Comparison of ENCODE assay signal across 14 cellular contexts in the genomic region with DNA sequence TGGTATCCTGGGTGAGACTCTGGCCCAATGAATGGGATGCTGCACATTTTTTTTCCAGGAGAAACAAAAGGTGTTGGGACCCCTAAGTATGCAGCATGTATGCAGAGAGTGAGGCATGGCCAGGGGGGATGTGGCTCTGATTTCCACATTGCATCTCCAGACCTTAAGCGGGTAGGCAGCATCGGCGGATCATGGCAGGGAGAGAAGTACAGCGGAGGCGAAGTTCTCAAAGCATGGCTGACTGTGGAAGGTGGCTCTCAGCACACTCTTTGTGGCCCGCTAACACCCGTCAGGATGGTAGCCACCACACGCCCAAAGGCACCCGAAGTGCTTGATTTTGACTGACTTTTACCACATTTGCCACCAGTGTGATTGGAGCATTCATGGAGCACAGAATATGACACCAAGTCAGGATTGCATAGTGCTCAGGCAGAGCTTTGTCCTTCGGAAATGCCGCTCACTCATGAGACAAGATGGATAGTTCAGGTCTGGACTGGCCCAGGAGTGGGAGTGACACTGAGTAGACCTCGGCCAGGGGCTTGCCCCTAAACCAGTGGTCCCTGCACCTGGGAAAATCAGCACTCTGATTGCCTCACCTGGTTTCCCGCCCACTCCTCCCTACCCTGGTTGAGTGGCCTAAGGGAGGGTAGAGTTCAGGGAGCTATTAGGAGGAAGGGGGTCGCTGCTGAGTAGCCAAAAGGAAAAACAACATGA. TPM values are rescaled to one million over a fixed set of nuclear protein-coding genes. Genes with fewer than 3 reads are reported as not detected.
A peak's percentile ranks its signal among the peaks of the same experiment; 100 is the strongest.
DNase-seq lines count a peak whose midpoint lies in the region; ATAC-seq and TF ChIP-seq lines count a peak whose summit lies in the region.
"Had no signal": no experiment of that assay in that cellular context is flagged by ENCODE, and none has a peak within 500 bp of the region (broad histone marks: within the 10 kb centered on the region; RNA-seq: fewer than 3 reads in every experiment).

No MANE protein-coding gene starts in this region.

- H3K4me3 ChIP-seq in CD4-positive, CD25-positive, alpha-beta regulatory T cell (ENCODE audit: low read depth, low read length), result peak overlapping the region; percentile 16
- no peak overlapping the region for H3K4me3 ChIP-seq in H7 (ENCODE audit: insufficient read depth, low read depth, low read length)
- H3K4me3 ChIP-seq: MG63, neural progenitor cell, right lobe of liver, SK-N-MC had no signal

- no peaks in the 10 kb centered on the region for H3K27me3 Mint-ChIP-seq in CD4-positive, CD25-positive, alpha-beta regulatory T cell
- H3K27me3 Mint-ChIP-seq in natural killer cell (ENCODE audit: low read depth in 2 of 2), result no peaks in the 10 kb centered on the region

- H3K36me3 Mint-ChIP-seq in CD4-positive, CD25-positive, alpha-beta regulatory T cell, result peaks cover 25% of the 10 kb centered on the region
- peaks cover 0 to 5% of the 10 kb centered on the region in 2 donors for H3K36me3 Mint-ChIP-seq in activated naive CD4-positive, alpha-beta T cell treated with anti-CD3 and anti-CD28 coated beads, Interleukin-2, amount 50 U/mL, for 72 hours
- H3K36me3 Mint-ChIP-seq in natural killer cell, result no peaks in the 10 kb centered on the region

- DNase-seq in CD4-positive, CD25-positive, alpha-beta regulatory T cell, result no peak
- DNase-seq in H7, result peak; percentile 17
- no peak for DNase-seq in activated naive CD4-positive, alpha-beta T cell treated with anti-CD3 and anti-CD28 coated beads, Interleukin-2, amount 50 U/mL, for 72 hours (ENCODE audit: low spot score in 2 of 2)
- no peak for DNase-seq in natural killer cell
- no peak for DNase-seq in sciatic nerve (ENCODE audit: low spot score)
- no peak for DNase-seq in OCI-M1 (lab: John Stamatoyannopoulos, UW)
- no peak for DNase-seq in cardiac septum (ENCODE audit: low spot score)
- DNase-seq: activated CD4-positive, CD25-positive, alpha-beta regulatory T cell treated with anti-CD3 and anti-CD28 coated beads, Interleukin-2, amount 50 U/mL, for 72 hours; hippocampal formation; MG63 had no signal

- peak overlapping the region; percentile 88 for H3K27ac ChIP-seq in CD4-positive, CD25-positive, alpha-beta regulatory T cell (ENCODE audit: insufficient read depth, low read length, poor library complexity, severe bottlenecking)
- H3K27ac ChIP-seq: neural progenitor cell, right lobe of liver, SK-N-MC had no signal

- ATAC-seq in CD4-positive, CD25-positive, alpha-beta regulatory T cell (ENCODE audit: low read depth in 2 of 2), result no peak
- ATAC-seq in activated naive CD4-positive, alpha-beta T cell treated with anti-CD3 and anti-CD28 coated beads, Interleukin-2, amount 50 U/mL, for 72 hours, result no peak
- no peak for ATAC-seq in natural killer cell
- no peak for ATAC-seq in sciatic nerve
- ATAC-seq in HG03565 (IDR thresholded peaks at IDR 0.05; ENCODE audit: unreplicated experiment), result no peak

- H3K4me1 ChIP-seq in CD4-positive, CD25-positive, alpha-beta regulatory T cell (ENCODE audit: control insufficient read depth, insufficient read depth, low read length, poor library complexity, severe bottlenecking), result peaks cover 99% of the 10 kb centered on the region

- H3K27ac Mint-ChIP-seq in CD4-positive, CD25-positive, alpha-beta regulatory T cell, result peak overlapping the region; percentile 91 to 95 (median 95)
- peak overlapping the region; percentile 78 to 81 for H3K27ac Mint-ChIP-seq in activated naive CD4-positive, alpha-beta T cell treated with anti-CD3 and anti-CD28 coated beads, Interleukin-2, amount 50 U/mL, for 72 hours
- H3K27ac Mint-ChIP-seq in natural killer cell, result peak overlapping the region; percentile 98 to 99

- no peaks in the 10 kb centered on the region for H3K9me3 ChIP-seq in CD4-positive, CD25-positive, alpha-beta regulatory T cell (ENCODE audit: control insufficient read depth in 2 of 2, low read length in 2 of 2)
- H3K9me3 ChIP-seq: MG63, right lobe of liver had no signal

- peaks cover 20 to 93% (median 76%) of the 10 kb centered on the region in 4 donors for H3K4me1 Mint-ChIP-seq in CD4-positive, CD25-positive, alpha-beta regulatory T cell
- peaks cover 84 to 87% of the 10 kb centered on the region in 2 donors for H3K4me1 Mint-ChIP-seq in natural killer cell

- H3K4me3 Mint-ChIP-seq in CD4-positive, CD25-positive, alpha-beta regulatory T cell, result peak overlapping the region; percentile 45 to 75 (median 66)
- peak overlapping the region; percentile 78 for H3K4me3 Mint-ChIP-seq in natural killer cell
- H3K4me3 Mint-ChIP-seq: neural progenitor cell had no signal

- TF ChIP-seq CTCF in natural killer cell (IDR thresholded peaks at IDR 0.05), result no peak

- H3K9me3 Mint-ChIP-seq in CD4-positive, CD25-positive, alpha-beta regulatory T cell, result peaks cover 0 to 2% (median 0%) of the 10 kb centered on the region in 7 donors
- H3K9me3 Mint-ChIP-seq in activated naive CD4-positive, alpha-beta T cell treated with anti-CD3 and anti-CD28 coated beads, Interleukin-2, amount 50 U/mL, for 72 hours, result no peaks in the 10 kb centered on the region
- no peaks in the 10 kb centered on the region for H3K9me3 Mint-ChIP-seq in natural killer cell
- H3K9me3 Mint-ChIP-seq: neural progenitor cell had no signal

- intact Hi-C loops in natural killer cell (cut with micrococcal nuclease), result no loop called here
- intact Hi-C loops in sciatic nerve (cut with DNase I), result no loop called here
- intact Hi-C loops in cardiac septum (cut with DNase I), result no loop called here

- H3K27me3 ChIP-seq in CD4-positive, CD25-positive, alpha-beta regulatory T cell (ENCODE audit: control insufficient read depth, insufficient read depth, low read length), result no peaks in the 10 kb centered on the region
- no peaks in the 10 kb centered on the region for H3K27me3 ChIP-seq in H7 (ENCODE audit: control insufficient read depth, insufficient read depth, low read length)
- H3K27me3 ChIP-seq: MG63, neural progenitor cell, right lobe of liver had no signal

- peaks cover 7% of the 10 kb centered on the region for H3K36me3 ChIP-seq in CD4-positive, CD25-positive, alpha-beta regulatory T cell (ENCODE audit: control insufficient read depth, insufficient read depth, low read length)
- H3K36me3 ChIP-seq in H7 (replicated peaks; ENCODE audit: control insufficient read depth, insufficient read depth, low read length), result peaks cover 2% of the 10 kb centered on the region
- H3K36me3 ChIP-seq: neural progenitor cell, right lobe of liver had no signal

RNA-seq across cellular contexts. Expression of a gene that starts 14.2 kb away (rescaled TPM):
- total RNA-seq in CD4-positive, CD25-positive, alpha-beta regulatory T cell, result 106 TPM
- 10 to 100 TPM; 27.9 to 36.3 (median 30.7) TPM for polyA plus RNA-seq in CD4-positive, CD25-positive, alpha-beta regulatory T cell
- total RNA-seq in H7 (2014; rRNA removed; shearing (Covaris generic)), result 30.3 and 32.0 TPM in 2 replicates
- total RNA-seq in activated naive CD4-positive, alpha-beta T cell treated with anti-CD3 and anti-CD28 coated beads, Interleukin-2, amount 50 U/mL, for 72 hours, result 10 to 100 TPM; 46.6 to 48.1 TPM
- total RNA-seq in natural killer cell (100 to 1,000 TPM; 192 to 243 (median 225) TPM), sciatic nerve (29.8 TPM), cardiac septum (19.9 TPM)
